Comparison of ENCODE assay signal across 1 cellular context in genomic region chr13:73210218-73210883, GRCh38.
TF ChIP-seq lines count a peak whose summit lies in the region.

No MANE protein-coding gene starts in this region.

TF ChIP-seq in HepG2, 621 proteins besides CTCF, POLR2A, EP300 and RAD21 (continued from another document):
- TF ChIP-seq RERE (CRISPR knock-in tag; IDR thresholded peaks at IDR 0.05; ENCODE audit: low read depth) (0 out of 2 replicates have a peak, but pooled peaks have one; percentile 14), ZNF276 (CRISPR knock-in tag; IDR thresholded peaks at IDR 0.05; ENCODE audit: low read depth) (no peak), TFAP4 (IDR thresholded peaks at IDR 0.05; ENCODE audit: borderline replicate concordance, low read depth) (0 out of 2 replicates have a peak, but pooled peaks have one; percentile 40), PPARG (CRISPR knock-in tag; conservative IDR thresholded peaks at IDR 0.05) (peak; percentile 97), TBX2 (CRISPR knock-in tag; IDR thresholded peaks at IDR 0.05; ENCODE audit: borderline replicate concordance) (peak; percentile 66), NCOR1 (IDR thresholded peaks at IDR 0.05; ENCODE audit: borderline replicate concordance, low read length) (peak; percentile 50; the same call in 1 of the 2 replicates), HDAC1 (CRISPR knock-in tag; IDR thresholded peaks at IDR 0.05) (0 out of 2 replicates have a peak, but pooled peaks have one; percentile 19), ZFP91 (CRISPR knock-in tag; IDR thresholded peaks at IDR 0.05; ENCODE audit: borderline replicate concordance) (no peak), ATF2 (CRISPR knock-in tag; IDR thresholded peaks at IDR 0.05) (0 out of 2 replicates have a peak, but pooled peaks have one; percentile 24), ZNF709 (CRISPR knock-in tag; IDR thresholded peaks at IDR 0.05) (no peak), GFI1 (CRISPR knock-in tag; IDR thresholded peaks at IDR 0.05; ENCODE audit: borderline replicate concordance) (peak; percentile 72), MED13 (CRISPR knock-in tag; IDR thresholded peaks at IDR 0.05) (0 out of 2 replicates have a peak, but pooled peaks have one; percentile 31), HMG20A (CRISPR knock-in tag; IDR thresholded peaks at IDR 0.05; ENCODE audit: borderline replicate concordance) (peak; percentile 33; the same call in 1 of the 2 replicates), GATAD2A (CRISPR knock-in tag; IDR thresholded peaks at IDR 0.05) (0 out of 2 replicates have a peak, but pooled peaks have one; percentile 18), ZNF263 (CRISPR knock-in tag; IDR thresholded peaks at IDR 0.05) (peak; percentile 38; the same call in 1 of the 2 replicates), CENPBD1 (CRISPR knock-in tag; IDR thresholded peaks at IDR 0.05; ENCODE audit: borderline replicate concordance, low read depth) (no peak), CREM (IDR thresholded peaks at IDR 0.05) (peak; percentile 67), CREM (CRISPR knock-in tag; IDR thresholded peaks at IDR 0.05) (no peak), ZNF691 (CRISPR knock-in tag; IDR thresholded peaks at IDR 0.05; ENCODE audit: borderline replicate concordance, low read depth) (peak; percentile 28; the same call in 1 of the 2 replicates), FOXJ3 (CRISPR knock-in tag; IDR thresholded peaks at IDR 0.05; ENCODE audit: borderline replicate concordance) (peak; percentile 31; the same call in 1 of the 2 replicates), CREB1 (IDR thresholded peaks at IDR 0.05) (no peak), CREB1 (CRISPR knock-in tag; IDR thresholded peaks at IDR 0.05) (peak; percentile 25; the same call in 1 of the 2 replicates), SOX5 (CRISPR knock-in tag; IDR thresholded peaks at IDR 0.05; ENCODE audit: borderline replicate concordance) (peak; percentile 63; the same call in 1 of the 2 replicates)
